Comparison of ENCODE assay signal across 8 cellular contexts in the genomic region with DNA sequence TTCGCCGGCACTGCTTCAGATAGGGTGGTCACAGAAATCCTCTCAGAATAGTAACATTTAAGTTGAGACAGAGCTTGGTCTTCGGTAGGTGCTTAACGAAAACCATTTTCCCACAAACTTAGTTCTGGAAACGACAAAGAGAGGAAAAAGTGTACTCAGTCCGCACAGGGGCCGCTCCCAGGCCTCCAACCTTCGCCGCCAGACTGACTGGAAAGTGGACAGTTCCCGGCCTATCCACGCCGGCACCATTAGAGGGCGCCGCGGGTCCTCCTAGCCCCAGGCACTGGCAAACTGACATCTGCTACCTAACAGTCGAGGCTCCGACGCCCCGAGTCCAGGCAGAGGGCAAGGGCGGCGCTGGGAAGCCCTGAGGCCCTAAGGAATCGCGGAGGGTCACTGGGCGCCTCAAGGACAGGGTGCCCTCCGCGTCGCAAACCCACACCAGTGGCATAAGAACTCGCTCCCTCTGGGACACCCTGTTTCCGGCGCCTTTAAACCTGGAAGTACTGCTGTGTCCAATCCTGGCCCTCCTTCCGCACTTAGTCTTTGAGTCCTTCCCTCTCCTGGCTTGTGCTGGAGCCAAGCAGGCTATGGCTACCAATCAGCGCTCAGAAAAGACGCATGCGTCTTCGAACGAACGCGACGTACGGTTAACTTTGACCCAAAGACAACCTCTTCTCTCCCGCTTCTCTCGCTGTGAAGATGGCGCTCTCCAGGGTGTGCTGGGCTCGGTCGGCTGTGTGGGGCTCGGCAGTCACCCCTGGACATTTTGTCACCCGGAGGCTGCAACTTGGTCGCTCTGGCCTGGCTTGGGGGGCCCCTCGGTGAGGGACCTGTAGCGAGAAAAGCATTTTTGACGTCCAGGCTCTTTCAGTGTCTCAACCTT. TPM values are rescaled to one million over a fixed set of nuclear protein-coding genes. Genes with fewer than 3 reads are reported as not detected.
DNase-seq lines count a peak whose midpoint lies in the region; ATAC-seq, FAIRE-seq and TF ChIP-seq lines count a peak whose summit lies in the region.

A gene with protein sequence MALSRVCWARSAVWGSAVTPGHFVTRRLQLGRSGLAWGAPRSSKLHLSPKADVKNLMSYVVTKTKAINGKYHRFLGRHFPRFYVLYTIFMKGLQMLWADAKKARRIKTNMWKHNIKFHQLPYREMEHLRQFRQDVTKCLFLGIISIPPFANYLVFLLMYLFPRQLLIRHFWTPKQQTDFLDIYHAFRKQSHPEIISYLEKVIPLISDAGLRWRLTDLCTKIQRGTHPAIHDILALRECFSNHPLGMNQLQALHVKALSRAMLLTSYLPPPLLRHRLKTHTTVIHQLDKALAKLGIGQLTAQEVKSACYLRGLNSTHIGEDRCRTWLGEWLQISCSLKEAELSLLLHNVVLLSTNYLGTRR (plus strand): TSS at position 673 of the 886 bp plus-strand sequence. CDS start 30 bp downstream, at position 703.

- H3K4me3 ChIP-seq in BLaER1: peak within 1 kb of the TSS; percentile 74
- H3K4me3 ChIP-seq in choroid plexus epithelial cell (ENCODE audit: low read depth, low read length): peak within 1 kb of the TSS; percentile 86

- peaks cover 22% of the 10 kb centered on the region for H3K36me3 Mint-ChIP-seq in activated CD4-positive, alpha-beta T cell treated with anti-CD3 and anti-CD28 coated beads for 36 hours (ENCODE audit: low read depth)

- peak; percentile 93 for ATAC-seq in HG03457 (IDR thresholded peaks at IDR 0.05; ENCODE audit: unreplicated experiment)
- peak; percentile 98 for ATAC-seq in activated CD4-positive, alpha-beta T cell treated with anti-CD3 and anti-CD28 coated beads for 36 hours

- peaks cover 22% of the 10 kb centered on the region for H3K36me3 ChIP-seq in BLaER1

- H3K4me3 Mint-ChIP-seq in activated CD4-positive, alpha-beta T cell treated with anti-CD3 and anti-CD28 coated beads for 36 hours: peak within 1 kb of the TSS; percentile 92

- FAIRE-seq in GM19239 (lab: Jason Lieb, UNC): peak; percentile 96

- no peaks in the 10 kb centered on the region for H3K27me3 ChIP-seq in BLaER1

- peak; percentile 91 for DNase-seq in GM19239 (ENCODE audit: insufficient read length, low spot score)
- DNase-seq in NCI-H524 (lab: John Stamatoyannopoulos, UW): peak; percentile 95 to 97
- peak; percentile 94 for DNase-seq in activated CD4-positive, alpha-beta T cell treated with anti-CD3 and anti-CD28 coated beads for 36 hours
- DNase-seq in choroid plexus epithelial cell (ENCODE audit: low read depth): peak; percentile 99
- peak; percentile 97 for DNase-seq in kidney glomerular epithelial cell (lab: John Stamatoyannopoulos, UW)
- DNase-seq in stimulated activated CD4-positive, alpha-beta T cell treated with anti-CD3 and anti-CD28 coated beads, Interleukin-1b, Interleukin-23, amount 100 ng/mL, for 1 hour (ENCODE audit: low read depth in 2 of 2): peak; percentile 75 to 76

- H3K27ac ChIP-seq in BLaER1: peak within 1 kb of the TSS; percentile 89

- peak within 1 kb of the TSS; percentile 92 for H3K27ac Mint-ChIP-seq in activated CD4-positive, alpha-beta T cell treated with anti-CD3 and anti-CD28 coated beads for 36 hours

- TF ChIP-seq CTCF in choroid plexus epithelial cell (conservative IDR thresholded peaks at IDR 0.05; ENCODE audit: low read depth, low read length): peak; percentile 93

- H3K9me3 Mint-ChIP-seq in activated CD4-positive, alpha-beta T cell treated with anti-CD3 and anti-CD28 coated beads for 36 hours (ENCODE audit: low read depth): no peaks in the 10 kb centered on the region

- peaks cover 23% of the 10 kb centered on the region for H3K4me1 Mint-ChIP-seq in activated CD4-positive, alpha-beta T cell treated with anti-CD3 and anti-CD28 coated beads for 36 hours

- peak within 1 kb of the TSS; percentile 87 for H3K9ac ChIP-seq in BLaER1

- H4K20me1 ChIP-seq in BLaER1: no peaks in the 10 kb centered on the region

- peak within 1 kb of the TSS; percentile 91 for H3K4me2 ChIP-seq in BLaER1

- CTCF ChIA-PET in activated CD4-positive, alpha-beta T cell treated with anti-CD3 and anti-CD28 coated beads for 36 hours (lab: Charles Lee): interaction anchor here (0.7 to 5.0 kb wide), 7 partner anchors 9 to 773 kb away, joined by 3 to 14 read pairs (median 4); no protein-coding TSS in a partner anchor

- H3K9me3 ChIP-seq in BLaER1: no peaks in the 10 kb centered on the region

- intact Hi-C loops in activated CD4-positive, alpha-beta T cell treated with anti-CD3 and anti-CD28 coated beads for 36 hours (cut with DNase I, micrococcal nuclease): loop anchor here (1.0 to 5.0 kb wide), 12 partner anchors 22 to 293 kb away; a partner anchor contains a TSS

- H3K4me1 ChIP-seq in BLaER1: peaks cover 21% of the 10 kb centered on the region

- H3K27me3 Mint-ChIP-seq in activated CD4-positive, alpha-beta T cell treated with anti-CD3 and anti-CD28 coated beads for 36 hours: no peaks in the 10 kb centered on the region

- POLR2A ChIA-PET in activated CD4-positive, alpha-beta T cell treated with anti-CD3 and anti-CD28 coated beads for 36 hours (lab: Charles Lee): interaction anchor here (0.7 kb wide), 1 partner anchor 21 kb away, joined by 4 read pairs; no protein-coding TSS in a partner anchor

RNA-seq across cellular contexts. Expression of the gene that starts here (rescaled TPM):
- 10 to 100 TPM; 69.6 to 79.6 TPM for total RNA-seq in activated CD4-positive, alpha-beta T cell treated with anti-CD3 and anti-CD28 coated beads for 36 hours

Comparison
In these comparisons a context has a peak if more than half of its experiments do, and no peak if none do; other contexts are left out.
1. Peak in every context shown above with its lines: DNase-seq, ATAC-seq, H3K4me3 ChIP-seq and H3K27ac ChIP-seq.